13 cellular contexts compared by ENCODE assay signal in genomic region chr4:83662204-83662603, GRCh38.
A peak's percentile ranks its signal among the peaks of the same experiment; 100 is the strongest.
DNase-seq lines count a peak whose midpoint lies in the region; TF ChIP-seq lines count a peak whose summit lies in the region.
"Had no signal": no experiment of that assay in that cellular context is flagged by ENCODE, and none has a peak within 500 bp of the region (broad histone marks: within the 10 kb centered on the region; RNA-seq: fewer than 3 reads in every experiment).

No MANE protein-coding gene starts in this region.

- H3K4me3 Mint-ChIP-seq in endothelial cell (ENCODE audit: unreplicated experiment) = no peak overlapping the region
- no peak overlapping the region for H3K4me3 Mint-ChIP-seq in H9
- H3K4me3 Mint-ChIP-seq: CD14-positive monocyte; CD8-positive, alpha-beta T cell had no signal

- no peak overlapping the region for H3K9ac ChIP-seq in OCI-LY3 (ENCODE audit: low read length)
- no peak overlapping the region for H3K9ac ChIP-seq in H9 (ENCODE audit: extremely low read depth, insufficient read length, low read length)

- H2BK120ac ChIP-seq in H9 (ENCODE audit: low read depth, low read length, poor library complexity, severe bottlenecking) = no peak overlapping the region

- H4K20me1 ChIP-seq in OCI-LY3 (ENCODE audit: insufficient read depth, low read length) (no peaks in the 10 kb centered on the region), H9 (ENCODE audit: control insufficient read depth, insufficient read depth, insufficient read length) (no peaks in the 10 kb centered on the region)

- no peak overlapping the region for H3K56ac ChIP-seq in H9 (ENCODE audit: insufficient read length, low read depth, low read length)

- in situ Hi-C loops in GM13976 (cut with MboI; ENCODE audit: low sequenced_read_pairs, unreplicated experiment) = loop anchor here (25.0 kb wide), 1 partner anchor 850 kb away; no protein-coding TSS in a partner anchor

- H3K4me2 ChIP-seq in OCI-LY3 (ENCODE audit: low read length) = no peak overlapping the region
- H3K4me2 ChIP-seq in H9 (ENCODE audit: insufficient read depth, insufficient read length, low read length) = no peak overlapping the region

- H3K4ac ChIP-seq in H9 (ENCODE audit: low read depth, low read length) = no peak overlapping the region

- peak overlapping the region; percentile 85 for H3K27ac Mint-ChIP-seq in endothelial cell (ENCODE audit: unreplicated experiment)
- H3K27ac Mint-ChIP-seq in H9 = no peak overlapping the region; a peak in 1 of 7 replicates
- H3K27ac Mint-ChIP-seq: CD14-positive monocyte; CD8-positive, alpha-beta T cell had no signal

- H3K9me3 Mint-ChIP-seq in endothelial cell (ENCODE audit: unreplicated experiment) = no peaks in the 10 kb centered on the region
- H3K9me3 Mint-ChIP-seq in H9 = peaks cover 0 to 1% of the 10 kb centered on the region in 2 experiments; a peak in 1 of 5 replicates
- H3K9me3 Mint-ChIP-seq: CD8-positive, alpha-beta T cell had no signal

- DNase-seq in ELF-1 (ENCODE audit: low read depth, low spot score) (peak; percentile 56), endothelial cell (ENCODE audit: low spot score) (no peak), GM13976 (ENCODE audit: low spot score) (no peak), AG20443 (ENCODE audit: low spot score) (no peak), H9 (no peak)
- DNase-seq in activated effector memory CD4-positive, alpha-beta T cell treated with Interleukin-2 at 50 U/mL for 16 hours = no peak
- DNase-seq: Caco-2; CD8-positive, alpha-beta T cell; DMS53 had no signal

- H3K27ac ChIP-seq in OCI-LY3 (ENCODE audit: low read length) (no peak overlapping the region), mesodermal cell (ENCODE audit: low read depth, low read length, severe bottlenecking) (peak overlapping the region; percentile 17), H9 (ENCODE audit: insufficient read length, low read depth, low read length) (no peak overlapping the region)
- H3K27ac ChIP-seq: HL-60 had no signal

- no peak overlapping the region for H3K23ac ChIP-seq in H9 (ENCODE audit: insufficient read length, low read depth, low read length)

- no peak overlapping the region for H3K18ac ChIP-seq in H9 (ENCODE audit: insufficient read length, low read depth, low read length)

- no peaks in the 10 kb centered on the region for H3K36me3 Mint-ChIP-seq in endothelial cell (ENCODE audit: low read depth, unreplicated experiment)
- no peaks in the 10 kb centered on the region for H3K36me3 Mint-ChIP-seq in H9 (ENCODE audit: insufficient read depth in 1 of 3, low read depth in 3 of 3)
- H3K36me3 Mint-ChIP-seq: CD14-positive monocyte; CD8-positive, alpha-beta T cell had no signal

- no peak overlapping the region for H4K5ac ChIP-seq in H9 (ENCODE audit: insufficient read length, low read depth, low read length)

- 36 to 43% methylated on average over 1 of the region's 2 CpGs for WGBS in mesodermal cell (ENCODE audit: insufficient coverage in 2 of 2), 2 experiments
- no CpG with 5 or more reads among the region's 2 CpGs for WGBS in H9 (ENCODE audit: extremely low coverage, insufficient read length, low lambda C conversion rate)

- H4K8ac ChIP-seq in H9 (replicated peaks; ENCODE audit: insufficient read length, low read depth, low read length) = no peak overlapping the region

- H4K91ac ChIP-seq in H9 (ENCODE audit: insufficient read length, low read depth, low read length) = no peak overlapping the region

- no peak overlapping the region for H3K4me3 ChIP-seq in OCI-LY3 (ENCODE audit: low read length)
- H3K4me3 ChIP-seq in mesodermal cell (ENCODE audit: extremely low read depth, insufficient read depth, low read length, poor library complexity, severe bottlenecking) = no peak overlapping the region

- no peaks in the 10 kb centered on the region for H3K79me1 ChIP-seq in H9 (ENCODE audit: insufficient read depth, low read depth, low read length, poor library complexity, severe bottlenecking)

- no peak overlapping the region for H3T11ph ChIP-seq in H9 (ENCODE audit: low read length)

- H2BK20ac ChIP-seq in H9 (ENCODE audit: low read depth, low read length, poor library complexity, severe bottlenecking) = no peak overlapping the region

- H3K79me2 ChIP-seq in OCI-LY3 (ENCODE audit: low read length) (no peaks in the 10 kb centered on the region), H9 (ENCODE audit: insufficient read depth, low read length) (no peaks in the 10 kb centered on the region)

- no peak overlapping the region for H2BK5ac ChIP-seq in H9 (ENCODE audit: insufficient read length, low read length)

- H2AK5ac ChIP-seq in H9 (ENCODE audit: insufficient read length, low read length) = no peak overlapping the region

- H3K27me3 Mint-ChIP-seq in endothelial cell (ENCODE audit: unreplicated experiment) = no peaks in the 10 kb centered on the region
- no peaks in the 10 kb centered on the region for H3K27me3 Mint-ChIP-seq in H9 (ENCODE audit: low read depth)

- H3K36me3 ChIP-seq in OCI-LY3 (replicated peaks; ENCODE audit: low read depth, low read length) (no peaks in the 10 kb centered on the region), mesodermal cell (ENCODE audit: control insufficient read depth, insufficient read depth, low read length) (no peaks in the 10 kb centered on the region)

- H3K23me2 ChIP-seq in H9 (ENCODE audit: insufficient read length, low read depth, low read length, poor library complexity, severe bottlenecking) = no peaks in the 10 kb centered on the region

- TF ChIP-seq CTCF in OCI-LY3 (IDR thresholded peaks at IDR 0.05; ENCODE audit: low read depth, low read length) = no peak
- no peak for TF ChIP-seq CTCF in endothelial cell (IDR thresholded peaks at IDR 0.05; ENCODE audit: unreplicated experiment)
- TF ChIP-seq CTCF in GM13976 (IDR thresholded peaks at IDR 0.05; ENCODE audit: borderline replicate concordance, control extremely low read depth, extremely low read depth, insufficient read depth, missing control alignments) = no peak
- TF ChIP-seq CTCF in H9 (conservative IDR thresholded peaks at IDR 0.05) = no peak

- H3K4me1 Mint-ChIP-seq in endothelial cell (ENCODE audit: unreplicated experiment) = peaks cover 40% of the 10 kb centered on the region
- H3K4me1 Mint-ChIP-seq in H9 = peaks cover 24 to 28% of the 10 kb centered on the region in 2 experiments
- H3K4me1 Mint-ChIP-seq: CD14-positive monocyte had no signal

- no peak overlapping the region for H2BK12ac ChIP-seq in H9 (ENCODE audit: insufficient read length, low read depth, low read length)

- no peak overlapping the region for H2BK15ac ChIP-seq in H9 (ENCODE audit: low read depth, low read length)

- H2AFZ ChIP-seq in OCI-LY3 (ENCODE audit: low read depth, low read length) (peak overlapping the region; percentile 39; the same call in 1 of the 2 replicates), H9 (ENCODE audit: low read length) (no peak overlapping the region)

- H3K14ac ChIP-seq in H9 (ENCODE audit: insufficient read depth, low read length) = no peak overlapping the region

- H3K9me3 ChIP-seq in OCI-LY3 (ENCODE audit: insufficient read depth, low read length) (no peaks in the 10 kb centered on the region), mesodermal cell (ENCODE audit: control insufficient read depth, low read length) (no peaks in the 10 kb centered on the region), H9 (ENCODE audit: control insufficient read depth, low read depth, low read length) (no peaks in the 10 kb centered on the region)
- H3K9me3 ChIP-seq: Caco-2 had no signal

- H3K4me1 ChIP-seq in OCI-LY3 (ENCODE audit: low read length) (no peaks in the 10 kb centered on the region), mesodermal cell (ENCODE audit: control insufficient read depth, insufficient read depth, low read length, poor library complexity, severe bottlenecking) (peaks cover 15% of the 10 kb centered on the region), H9 (ENCODE audit: insufficient read depth, low read length) (peaks cover 3% of the 10 kb centered on the region; the same call in 1 of the 2 replicates)
- H3K4me1 ChIP-seq: Caco-2 had no signal

- H3K27me3 ChIP-seq in OCI-LY3 (ENCODE audit: low read depth, low read length) = no peaks in the 10 kb centered on the region; the same call in 1 of the 2 replicates
- H3K27me3 ChIP-seq in H9 (ENCODE audit: insufficient read depth, low read length) = no peaks in the 10 kb centered on the region
